Comparison of ENCODE assay signal across 8 cellular contexts in genomic region chr18:830315-830901, GRCh38. TPM values are rescaled to one million over a fixed set of nuclear protein-coding genes. Genes with fewer than 3 reads are reported as not detected.
DNase-seq lines count a peak whose midpoint lies in the region; ATAC-seq and TF ChIP-seq lines count a peak whose summit lies in the region.

No MANE protein-coding gene starts in this region.

- H3K36me3 ChIP-seq in Peyer's patch = no peaks in the 10 kb centered on the region

- H3K9me3 ChIP-seq in Peyer's patch = no peaks in the 10 kb centered on the region

- peak overlapping the region in 4 of 5 experiments; percentile 0 to 69 (median 9) for H3K27ac Mint-ChIP-seq in brain

- DNase-seq in activated effector memory CD4-positive, alpha-beta T cell treated with anti-CD3 and anti-CD28 coated beads, Interleukin-2, amount 50 U/mL, for 16 hours = peak; percentile 69
- DNase-seq in activated effector memory CD4-positive, alpha-beta T cell treated with Interleukin-2 at 50 U/mL for 16 hours = no peak
- DNase-seq in NCI-H524 (lab: John Stamatoyannopoulos, UW) (peak; percentile 36 to 77), myocyte (ENCODE audit: low read depth) (peak; percentile 53), Peyer's patch (no peak)
- DNase-seq in activated CD8-positive, alpha-beta memory T cell treated with anti-CD3 and anti-CD28 coated beads, Interleukin-2, amount 50 U/mL, for 4 hours = no peak

- H3K27me3 Mint-ChIP-seq in brain = peaks cover 6% of the 10 kb centered on the region

- H3K4me1 Mint-ChIP-seq in brain = peaks cover 17% of the 10 kb centered on the region

- no peaks in the 10 kb centered on the region for H3K36me3 Mint-ChIP-seq in brain

- H3K4me1 ChIP-seq in Peyer's patch = peaks cover 0 to 5% (median 0%) of the 10 kb centered on the region in 4 donors

- H3K27ac ChIP-seq in Peyer's patch = no peak overlapping the region

- no peak for TF ChIP-seq CTCF in brain (conservative IDR thresholded peaks at IDR 0.05)
- no peak for TF ChIP-seq CTCF in Peyer's patch (IDR thresholded peaks at IDR 0.05)

- no peak overlapping the region for H3K4me3 ChIP-seq in Peyer's patch

- H3K27me3 ChIP-seq in Peyer's patch = no peaks in the 10 kb centered on the region

- H3K9me3 Mint-ChIP-seq in brain = no peaks in the 10 kb centered on the region

- peak overlapping the region in 3 of 5 experiments; percentile 12 to 56 (median 15) for H3K4me3 Mint-ChIP-seq in brain

- ATAC-seq in HG02623 (IDR thresholded peaks at IDR 0.05; ENCODE audit: unreplicated experiment) = peak; percentile 64

- no peak for TF ChIP-seq POLR2A in Peyer's patch (IDR thresholded peaks at IDR 0.05)

RNA-seq across cellular contexts. Expression of gene YES1, which starts 18.4 kb away (rescaled TPM):
- 8.2 TPM for polyA plus RNA-seq in brain (ENCODE audit: insufficient read depth, low read depth, low replicate concordance)
- total RNA-seq in myocyte (124 and 157 TPM in 2 replicates), Peyer's patch (100 to 1,000 TPM in 1 of 4 donors, 10 to 100 TPM in 3; 46.2 to 119 (median 83.0) TPM)
- 14.8 TPM for polyA plus RNA-seq in myocyte (2012)

Comparison
In these comparisons a context has a peak if more than half of its experiments do, and no peak if none do; other contexts are left out.
1. DNase-seq: peak in activated effector memory CD4-positive, alpha-beta T cell treated with anti-CD3 and anti-CD28 coated beads, Interleukin-2, amount 50 U/mL, for 16 hours (single experiment), NCI-H524 (2 of 2) and myocyte (single experiment); none in activated effector memory CD4-positive, alpha-beta T cell treated with Interleukin-2 at 50 U/mL for 16 hours (single experiment), Peyer's patch (0 of 3) and activated CD8-positive, alpha-beta memory T cell treated with anti-CD3 and anti-CD28 coated beads, Interleukin-2, amount 50 U/mL, for 4 hours (single experiment).